11 cellular contexts compared by ENCODE assay signal in the genomic region with DNA sequence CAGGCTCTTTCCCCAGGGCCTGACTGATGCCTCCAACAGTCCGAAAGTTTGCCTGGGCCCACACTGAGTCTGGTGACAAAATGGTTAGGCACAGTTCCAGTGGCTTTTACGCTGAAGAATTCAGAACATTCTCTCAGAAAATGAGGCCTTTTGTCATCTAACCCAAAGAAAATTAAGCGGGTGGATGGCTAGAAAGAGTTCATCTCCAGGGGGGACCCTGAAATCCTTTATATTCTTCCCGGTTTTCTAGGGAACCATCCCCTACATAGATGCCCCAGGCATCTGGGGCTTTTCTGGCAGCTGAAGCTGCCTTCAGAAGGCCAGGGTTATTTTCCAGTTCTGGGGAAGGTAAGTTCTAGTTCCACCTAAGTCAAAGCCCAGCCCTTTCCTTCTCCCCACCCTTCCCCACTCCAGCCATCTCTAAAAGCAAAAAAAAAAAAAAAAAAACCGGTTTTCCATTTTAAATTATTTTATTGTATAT. TPM values are rescaled to one million over a fixed set of nuclear protein-coding genes. Genes with fewer than 3 reads are reported as not detected.
DNase-seq lines count a peak whose midpoint lies in the region; ATAC-seq and TF ChIP-seq lines count a peak whose summit lies in the region.
"Had no signal": no experiment of that assay in that cellular context is flagged by ENCODE, and none has a peak within 500 bp of the region (broad histone marks: within the 10 kb centered on the region; RNA-seq: fewer than 3 reads in every experiment).

No MANE protein-coding gene starts in this region.

- TF ChIP-seq CTCF in heart right ventricle (IDR thresholded peaks at IDR 0.05): no peak
- no peak for TF ChIP-seq CTCF in esophagus squamous epithelium (IDR thresholded peaks at IDR 0.05)
- TF ChIP-seq CTCF in nephron progenitor cell (IDR thresholded peaks at IDR 0.05): no peak
- no peak for TF ChIP-seq CTCF in upper lobe of left lung (IDR thresholded peaks at IDR 0.05)

- no peak for TF ChIP-seq POLR2A in esophagus squamous epithelium (IDR thresholded peaks at IDR 0.05)
- no peak for TF ChIP-seq POLR2A in upper lobe of left lung (IDR thresholded peaks at IDR 0.05)

- H3K4me3 Mint-ChIP-seq in nephron progenitor cell: peak overlapping the region; percentile 88

- peaks cover 55% of the 10 kb centered on the region for H3K27me3 Mint-ChIP-seq in nephron progenitor cell (ENCODE audit: low read depth, poor library complexity)
- H3K27me3 Mint-ChIP-seq: central memory CD8-positive, alpha-beta T cell had no signal

- H3K36me3 Mint-ChIP-seq in nephron progenitor cell (ENCODE audit: low read depth): peaks cover 28% of the 10 kb centered on the region

- peaks cover 0 to 22% (median 0%) of the 10 kb centered on the region in 7 donors for H3K27me3 ChIP-seq in heart right ventricle
- H3K27me3 ChIP-seq in esophagus squamous epithelium: peaks cover 0 to 18% (median 0%) of the 10 kb centered on the region in 4 donors
- no peaks in the 10 kb centered on the region for H3K27me3 ChIP-seq in upper lobe of left lung

- TF ChIP-seq EP300 in upper lobe of left lung (IDR thresholded peaks at IDR 0.05): no peak

- H3K9me3 Mint-ChIP-seq in nephron progenitor cell: no peaks in the 10 kb centered on the region
- H3K9me3 Mint-ChIP-seq: central memory CD8-positive, alpha-beta T cell had no signal

- DNase-seq in heart right ventricle: no peak
- DNase-seq in left cardiac atrium: no peak
- no peak for DNase-seq in esophagus squamous epithelium (lab: John Stamatoyannopoulos, UW)
- DNase-seq in nephron progenitor cell: no peak
- no peak for DNase-seq in upper lobe of left lung
- DNase-seq in NCI-H2081 (lab: John Stamatoyannopoulos, UW): no peak
- DNase-seq in HuH-7.5 (ENCODE audit: low spot score): no peak
- no peak for DNase-seq in OCI-M2 (lab: John Stamatoyannopoulos, UW; ENCODE audit: unreplicated experiment)
- DNase-seq: islet precursor cell had no signal

- ATAC-seq in heart right ventricle: no peak
- ATAC-seq in left cardiac atrium: no peak
- ATAC-seq in upper lobe of left lung (ENCODE audit: low FRiP score in 2 of 2): no peak

- intact Hi-C loops in heart right ventricle (cut with DNase I) (loop anchor here in 8 of 10 donors (2.0 to 10.0 kb wide), 6 partner anchors 15 to 151 kb away; partner anchors contain the start of gene MED9 (in 1 of the 8)), left cardiac atrium (cut with DNase I) (loop anchor here in 1 of 2 donors (5.0 kb wide), 1 partner anchor 142 kb away; no protein-coding TSS in a partner anchor), esophagus squamous epithelium (cut with DNase I) (loop anchor here (10.0 kb wide), 1 partner anchor 139 kb away; no protein-coding TSS in a partner anchor)

- H3K36me3 ChIP-seq in heart right ventricle (peaks cover 0 to 34% (median 15%) of the 10 kb centered on the region in 9 donors), esophagus squamous epithelium (peaks cover 8 to 40% (median 9%) of the 10 kb centered on the region in 3 donors), upper lobe of left lung (peaks cover 0 to 21% (median 17%) of the 10 kb centered on the region in 4 donors)

- peak overlapping the region in 5 of 10 donors; percentile 48 to 75 (median 68) for H3K4me3 ChIP-seq in heart right ventricle
- peak overlapping the region in 3 of 4 donors; percentile 7 to 77 (median 64) for H3K4me3 ChIP-seq in esophagus squamous epithelium
- peak overlapping the region in 3 of 4 donors; percentile 65 to 79 (median 69) for H3K4me3 ChIP-seq in upper lobe of left lung

- 67 to 79% methylated on average over 5 of the region's 5 CpGs for WGBS in heart right ventricle, 2 donors
- WGBS in esophagus squamous epithelium, 2 donors: 72 to 80% methylated on average over 5 of the region's 5 CpGs
- WGBS in upper lobe of left lung, 2 donors: 77 to 84% methylated on average over 5 of the region's 5 CpGs

- peaks cover 9 to 72% (median 47%) of the 10 kb centered on the region in 9 donors for H3K4me1 ChIP-seq in heart right ventricle
- H3K4me1 ChIP-seq in esophagus squamous epithelium: peaks cover 18 to 43% (median 20%) of the 10 kb centered on the region in 3 donors
- peaks cover 5 to 27% (median 22%) of the 10 kb centered on the region in 4 donors for H3K4me1 ChIP-seq in upper lobe of left lung

- H3K27ac ChIP-seq in heart right ventricle: peak overlapping the region in 9 of 10 donors; percentile 8 to 97 (median 87)
- peak overlapping the region in 3 of 4 donors; percentile 21 to 25 (median 24) for H3K27ac ChIP-seq in esophagus squamous epithelium
- H3K27ac ChIP-seq in upper lobe of left lung: peak overlapping the region in 2 of 4 donors; percentile 15 to 61
- H3K27ac ChIP-seq: neutrophil had no signal

- no peak overlapping the region for H3K27ac Mint-ChIP-seq in nephron progenitor cell

- H3K4me1 Mint-ChIP-seq in nephron progenitor cell: peaks cover 23% of the 10 kb centered on the region

- no peaks in the 10 kb centered on the region for H3K9me3 ChIP-seq in heart right ventricle
- H3K9me3 ChIP-seq in esophagus squamous epithelium: no peaks in the 10 kb centered on the region
- no peaks in the 10 kb centered on the region for H3K9me3 ChIP-seq in upper lobe of left lung
- H3K9me3 ChIP-seq: neutrophil had no signal

RNA-seq across cellular contexts. Expression of gene RASD1, which starts 2.2 kb away (rescaled TPM):
- 10 to 100 TPM in 4 of 10 donors, 1 to 10 TPM in 6; 2.2 to 67.7 (median 6.8) TPM for total RNA-seq in heart right ventricle
- 10 to 100 TPM; 26.3 to 85.8 TPM for polyA plus RNA-seq in heart right ventricle
- total RNA-seq in left cardiac atrium: 10 to 100 TPM; 35.3 to 55.1 TPM
- 1 to 10 TPM; 1.1 to 8.4 (median 4.3) TPM for total RNA-seq in esophagus squamous epithelium
- 10 to 100 TPM; 28.5 to 68.1 (median 36.5) TPM for total RNA-seq in upper lobe of left lung

RNA-seq across cellular contexts. Expression of gene MED9, which starts 17.2 kb away (rescaled TPM):
- total RNA-seq in heart right ventricle (10 to 100 TPM; 31.4 to 42.0 (median 35.2) TPM), left cardiac atrium (10 to 100 TPM; 26.8 to 35.1 TPM), esophagus squamous epithelium (10 to 100 TPM in 3 of 4 donors, 1 to 10 TPM in 1; 5.8 to 15.4 (median 12.2) TPM), upper lobe of left lung (10 to 100 TPM in 5 of 6 donors, 1 to 10 TPM in 1; 8.5 to 31.4 (median 13.9) TPM)
- 10 to 100 TPM; 32.6 to 33.8 TPM for polyA plus RNA-seq in heart right ventricle
